8 cellular contexts compared by ENCODE assay signal in genomic region chr6:107634147-107635057, GRCh38.
DNase-seq lines count a peak whose midpoint lies in the region; FAIRE-seq and TF ChIP-seq lines count a peak whose summit lies in the region.

No MANE protein-coding gene starts in this region.

- CTCF ChIA-PET in Calu3 (lab: Charles Lee) = no interaction called here

- no TSS peak for BruUV-seq in Calu3 (replicated peaks; lab: Mats Ljungman, UMichigan)

- H3K36me3 ChIP-seq in rectal smooth muscle tissue (ENCODE audit: control insufficient read depth, insufficient read depth, low read length) = no peaks in the 10 kb centered on the region

- H3K9ac ChIP-seq in rectal smooth muscle tissue (ENCODE audit: low read length) = no peak overlapping the region

- H3K4me1 Mint-ChIP-seq in activated T-cell treated with anti-CD3 and anti-CD28 coated beads, Interleukin-2, amount 50 U/mL, for 24 hours (ENCODE audit: low read depth) = peaks cover 11% of the 10 kb centered on the region
- no peaks in the 10 kb centered on the region for H3K4me1 Mint-ChIP-seq in Calu3 (ENCODE audit: low read depth, unreplicated experiment)

- peak overlapping the region; percentile 32 for H3K4me3 ChIP-seq in rectal smooth muscle tissue (ENCODE audit: low read length)

- H3K9me3 Mint-ChIP-seq in activated T-cell treated with anti-CD3 and anti-CD28 coated beads, Interleukin-2, amount 50 U/mL, for 24 hours = no peaks in the 10 kb centered on the region
- no peaks in the 10 kb centered on the region for H3K9me3 Mint-ChIP-seq in Calu3 (ENCODE audit: low read depth, unreplicated experiment)

- H3K27ac Mint-ChIP-seq in activated T-cell treated with anti-CD3 and anti-CD28 coated beads, Interleukin-2, amount 50 U/mL, for 24 hours = no peak overlapping the region
- no peak overlapping the region for H3K27ac Mint-ChIP-seq in Calu3 (ENCODE audit: unreplicated experiment)

- H3K27me3 Mint-ChIP-seq in activated T-cell treated with anti-CD3 and anti-CD28 coated beads, Interleukin-2, amount 50 U/mL, for 24 hours = peaks cover 70% of the 10 kb centered on the region
- no peaks in the 10 kb centered on the region for H3K27me3 Mint-ChIP-seq in Calu3 (ENCODE audit: unreplicated experiment)

- no peak for TF ChIP-seq POLR2A in GM12892 (IDR thresholded peaks at IDR 0.05; ENCODE audit: low read depth, low read length)

- intact Hi-C loops in Calu3 (cut with micrococcal nuclease; ENCODE audit: unreplicated experiment) = no loop called here

- peak overlapping the region; percentile 56 for H3K4me3 Mint-ChIP-seq in activated T-cell treated with anti-CD3 and anti-CD28 coated beads, Interleukin-2, amount 50 U/mL, for 24 hours
- H3K4me3 Mint-ChIP-seq in Calu3 (ENCODE audit: low read depth, unreplicated experiment) = no peak overlapping the region

- DNase-seq in GM12892 (ENCODE audit: insufficient read length) (peak; percentile 38), germinal center (ENCODE audit: low spot score) (peak; percentile 43), activated gamma-delta T cell treated with Interleukin-2 at 50 U/mL for 16 hours (no peak), Calu3 (no peak), OCI-M2 (lab: John Stamatoyannopoulos, UW; ENCODE audit: unreplicated experiment) (no peak), AG08396 (ENCODE audit: low spot score) (no peak)
- DNase-seq in activated T-cell treated with anti-CD3 and anti-CD28 coated beads, Interleukin-2, amount 50 U/mL, for 24 hours = peak; percentile 41

- no peak for TF ChIP-seq CTCF in Calu3 (IDR thresholded peaks at IDR 0.05; ENCODE audit: unreplicated experiment)

- H3K27me3 ChIP-seq in rectal smooth muscle tissue (ENCODE audit: control insufficient read depth, insufficient read depth, low read length) = peaks cover 8% of the 10 kb centered on the region

- no peaks in the 10 kb centered on the region for H3K36me3 Mint-ChIP-seq in activated T-cell treated with anti-CD3 and anti-CD28 coated beads, Interleukin-2, amount 50 U/mL, for 24 hours (ENCODE audit: low read depth)
- no peaks in the 10 kb centered on the region for H3K36me3 Mint-ChIP-seq in Calu3 (ENCODE audit: insufficient read depth, unreplicated experiment)

- peaks cover under 1% of the 10 kb centered on the region for H3K4me1 ChIP-seq in rectal smooth muscle tissue (ENCODE audit: control insufficient read depth, insufficient read depth, low read length)

- FAIRE-seq in GM12892 (lab: Jason Lieb, UNC) = no peak

- H3K27ac ChIP-seq in rectal smooth muscle tissue (ENCODE audit: low read depth, low read length) = no peak overlapping the region

Comparison
In these comparisons a context has a peak if more than half of its experiments do, and no peak if none do; other contexts are left out.
1. DNase-seq: peak in GM12892 (single experiment), activated T-cell treated with anti-CD3 and anti-CD28 coated beads, Interleukin-2, amount 50 U/mL, for 24 hours (single experiment) and germinal center (single experiment); none in activated gamma-delta T cell treated with Interleukin-2 at 50 U/mL for 16 hours (single experiment), Calu3 (single experiment), OCI-M2 (single experiment) and AG08396 (single experiment).